19 cellular contexts compared by ENCODE assay signal in genomic region chr12:65432606-65433005, GRCh38.
DNase-seq lines count a peak whose midpoint lies in the region; ATAC-seq, FAIRE-seq and TF ChIP-seq lines count a peak whose summit lies in the region.
"Had no signal": no experiment of that assay in that cellular context is flagged by ENCODE, and none has a peak within 500 bp of the region (broad histone marks: within the 10 kb centered on the region; RNA-seq: fewer than 3 reads in every experiment).

No MANE protein-coding gene starts in this region.

- ATAC-seq in GM18498 (IDR thresholded peaks at IDR 0.05; ENCODE audit: unreplicated experiment) (no peak), GM21515 (IDR thresholded peaks at IDR 0.05; ENCODE audit: unreplicated experiment) (no peak)
- ATAC-seq: HepG2, Right ventricle myocardium inferior had no signal

- no peaks in the 10 kb centered on the region for H3K36me3 ChIP-seq in astrocyte (ENCODE audit: insufficient read depth, low read length)
- no peaks in the 10 kb centered on the region for H3K36me3 ChIP-seq in testis (ENCODE audit: low read depth, missing control alignments)
- H3K36me3 ChIP-seq: MG63 had no signal

- H2AFZ ChIP-seq in astrocyte (ENCODE audit: low read depth, low read length) = no peak overlapping the region

- H3K4me3 Mint-ChIP-seq in astrocyte (ENCODE audit: unreplicated experiment) (no peak overlapping the region), mesothelial cell of epicardium (no peak overlapping the region)

- intact Hi-C loops in testis (cut with DNase I; ENCODE audit: low total_unique reads) = no loop called here

- TF ChIP-seq POLR2A in H54 (IDR thresholded peaks at IDR 0.05; ENCODE audit: low read depth, low read length) = no peak
- TF ChIP-seq POLR2A in testis (IDR thresholded peaks at IDR 0.05) = no peak

- H3K79me2 ChIP-seq in astrocyte (ENCODE audit: insufficient read depth, low read length) = peaks cover 4% of the 10 kb centered on the region

- H3K9me3 ChIP-seq in astrocyte (ENCODE audit: insufficient read depth, low read depth, low read length) = no peaks in the 10 kb centered on the region
- no peaks in the 10 kb centered on the region for H3K9me3 ChIP-seq in testis
- H3K9me3 ChIP-seq: Caco-2, MG63 had no signal

- H3K4me1 ChIP-seq in astrocyte (ENCODE audit: insufficient read depth, low read length) = peaks cover 31% of the 10 kb centered on the region
- H3K4me1 ChIP-seq in testis = no peaks in the 10 kb centered on the region
- H3K4me1 ChIP-seq: Caco-2 had no signal

- no peaks in the 10 kb centered on the region for H3K27me3 Mint-ChIP-seq in astrocyte (ENCODE audit: low read depth, unreplicated experiment)
- no peaks in the 10 kb centered on the region for H3K27me3 Mint-ChIP-seq in mesothelial cell of epicardium (ENCODE audit: low read depth)

- DNase-seq in H54 (ENCODE audit: insufficient read length, low spot score) (no peak), NCI-H226 (peak; percentile 58), astrocyte (ENCODE audit: low read depth) (no peak), mesothelial cell of epicardium (ENCODE audit: low spot score in 2 of 2, unreplicated experiment in 2 of 2) (no peak), H4 (ENCODE audit: low spot score) (no peak), testis (no peak)
- DNase-seq: Caco-2, DMS153, MG63, NCI-H1105, NCI-H1694, NCI-H446 treated with DMSO at 0.1 percent for 48 hours, T-helper 1 cell had no signal

- H3K27me3 ChIP-seq in astrocyte (ENCODE audit: insufficient read depth, low read length) (no peaks in the 10 kb centered on the region), testis (no peaks in the 10 kb centered on the region)
- H3K27me3 ChIP-seq: MG63 had no signal

- peak; percentile 52 for FAIRE-seq in H54 (lab: Jason Lieb, UNC)
- no peak for FAIRE-seq in astrocyte (lab: Jason Lieb, UNC)
- FAIRE-seq: HepG2 had no signal

- H3K27ac Mint-ChIP-seq in astrocyte (ENCODE audit: unreplicated experiment) (peak overlapping the region; percentile 9), mesothelial cell of epicardium (peak overlapping the region; percentile 54)

- H3K9ac ChIP-seq in astrocyte (ENCODE audit: low read length) = no peak overlapping the region
- H3K9ac ChIP-seq: KMS-11 had no signal

- H3K9me3 Mint-ChIP-seq in astrocyte (ENCODE audit: unreplicated experiment) (no peaks in the 10 kb centered on the region), mesothelial cell of epicardium (peaks cover 24% of the 10 kb centered on the region)

- no peaks in the 10 kb centered on the region for H4K20me1 ChIP-seq in astrocyte (ENCODE audit: insufficient read depth, low read length)

- H3K4me1 Mint-ChIP-seq in astrocyte (ENCODE audit: low read depth, unreplicated experiment) (peaks cover 46% of the 10 kb centered on the region), mesothelial cell of epicardium (peaks cover 44% of the 10 kb centered on the region)

- WGBS in testis, 2 donors = 50 to 51% methylated on average over 2 of the region's 2 CpGs

- TF ChIP-seq CTCF in astrocyte (IDR thresholded peaks at IDR 0.05; ENCODE audit: insufficient read depth, low read depth, low read length) (no peak), mesothelial cell of epicardium (IDR thresholded peaks at IDR 0.05; ENCODE audit: unreplicated experiment) (no peak), testis (IDR thresholded peaks at IDR 0.05) (no peak)

- H3K27ac ChIP-seq in astrocyte (ENCODE audit: low read depth, low read length) (peak overlapping the region; percentile 59), testis (no peak overlapping the region)
- H3K27ac ChIP-seq: KMS-11, SK-N-MC had no signal

- H3K4me2 ChIP-seq in astrocyte (ENCODE audit: low read length) = peak overlapping the region; percentile 16
- H3K4me2 ChIP-seq: KMS-11 had no signal

- H3K36me3 Mint-ChIP-seq in astrocyte (ENCODE audit: low read depth, unreplicated experiment) = peaks cover 2% of the 10 kb centered on the region
- H3K36me3 Mint-ChIP-seq in mesothelial cell of epicardium = peaks cover 17% of the 10 kb centered on the region

- H3K4me3 ChIP-seq in astrocyte (ENCODE audit: insufficient read depth, low read depth, low read length) = no peak overlapping the region
- no peak overlapping the region for H3K4me3 ChIP-seq in testis
- H3K4me3 ChIP-seq: MG63, SK-N-MC had no signal
